7 cellular contexts compared by ENCODE assay signal in genomic region chr19:55676889-55677505, GRCh38. TPM values are rescaled to one million over a fixed set of nuclear protein-coding genes. Genes with fewer than 3 reads are reported as not detected.
DNase-seq lines count a peak whose midpoint lies in the region; ATAC-seq, FAIRE-seq and TF ChIP-seq lines count a peak whose summit lies in the region.

No MANE protein-coding gene starts in this region.

- no peak for TF ChIP-seq CTCF in GM12875 (IDR thresholded peaks at IDR 0.05; ENCODE audit: borderline replicate concordance, insufficient read depth, low read depth, low read length)
- TF ChIP-seq CTCF in PC-3 (conservative IDR thresholded peaks at IDR 0.05; ENCODE audit: low read depth, low read length), result no peak
- TF ChIP-seq CTCF in psoas muscle (IDR thresholded peaks at IDR 0.05), result no peak

- no peaks in the 10 kb centered on the region for H3K27me3 ChIP-seq in PC-3 (ENCODE audit: low read length)
- no peaks in the 10 kb centered on the region for H3K27me3 ChIP-seq in esophagus (ENCODE audit: control insufficient read depth in 1 of 2, insufficient read depth in 2 of 2, low read length in 2 of 2)
- H3K27me3 ChIP-seq in psoas muscle (ENCODE audit: insufficient read depth in 3 of 3, low read length in 2 of 3), result no peaks in the 10 kb centered on the region

- intact Hi-C loops in PC-3 (cut with micrococcal nuclease) (no loop called here), psoas muscle (cut with DNase I) (no loop called here)

- peaks cover 11% of the 10 kb centered on the region for H3F3A ChIP-seq in PC-3 (ENCODE audit: low read length, unreplicated experiment)

- POLR2A ChIA-PET in PC-3 (lab: Charles Lee; ENCODE audit: unreplicated experiment), result no interaction called here

- ATAC-seq in PC-3 (no peak), psoas muscle (no peak)

- peaks cover 39% of the 10 kb centered on the region for H4K20me1 ChIP-seq in PC-3 (ENCODE audit: low read length)

- H3K4me1 ChIP-seq in PC-3 (ENCODE audit: insufficient read depth, low read length) (peaks cover 35% of the 10 kb centered on the region), esophagus (ENCODE audit: control insufficient read depth in 2 of 2, insufficient read depth in 2 of 2, low read length in 1 of 2) (peaks cover 4 to 18% of the 10 kb centered on the region in 2 donors), psoas muscle (peaks cover 30% of the 10 kb centered on the region)

- CTCF ChIA-PET in PC-3 (lab: Charles Lee), result no interaction called here

- H3K9ac ChIP-seq in PC-3 (ENCODE audit: low read length), result peak overlapping the region; percentile 88; the same call in 1 of the 2 replicates

- H3K4me3 ChIP-seq in GM12875 (ENCODE audit: low read depth, low read length), result peak overlapping the region; percentile 94
- H3K4me3 ChIP-seq in PC-3 (ENCODE audit: low read length), result peak overlapping the region; percentile 85
- peak overlapping the region in 1 of 2 donors; percentile 97 for H3K4me3 ChIP-seq in esophagus (ENCODE audit: low read depth in 1 of 2, low read length in 2 of 2)
- peak overlapping the region; percentile 90 for H3K4me3 ChIP-seq in psoas muscle

- FAIRE-seq in frontal cortex (lab: Jason Lieb, UNC), result no peak

- no peak overlapping the region for H3K27ac ChIP-seq in PC-3 (ENCODE audit: low read length)
- peak overlapping the region; percentile 36 to 83 for H3K27ac ChIP-seq in esophagus (ENCODE audit: low read depth in 2 of 2, low read length in 1 of 2)
- H3K27ac ChIP-seq in psoas muscle, result peak overlapping the region; percentile 9

- H3K4me2 ChIP-seq in PC-3 (ENCODE audit: low read length), result peak overlapping the region; percentile 90

- H3K36me3 ChIP-seq in PC-3 (ENCODE audit: low read depth, low read length), result peaks cover 39% of the 10 kb centered on the region
- peaks cover 4 to 33% of the 10 kb centered on the region in 2 donors for H3K36me3 ChIP-seq in esophagus (ENCODE audit: control insufficient read depth in 2 of 2, insufficient read depth in 2 of 2, low read length in 1 of 2)
- peaks cover 6 to 62% of the 10 kb centered on the region in 2 donors for H3K36me3 ChIP-seq in psoas muscle (ENCODE audit: insufficient read depth in 1 of 2, low read depth in 1 of 2)

- H3K9me3 ChIP-seq in PC-3 (ENCODE audit: low read length), result no peaks in the 10 kb centered on the region
- no peaks in the 10 kb centered on the region for H3K9me3 ChIP-seq in esophagus (ENCODE audit: control insufficient read depth in 2 of 2, insufficient read depth in 1 of 2, low read depth in 1 of 2, low read length in 1 of 2)
- H3K9me3 ChIP-seq in psoas muscle, result no peaks in the 10 kb centered on the region

- no peaks in the 10 kb centered on the region for H3K9me2 ChIP-seq in PC-3 (replicated peaks; ENCODE audit: low read length)

- H3K79me2 ChIP-seq in PC-3 (ENCODE audit: low read length), result peaks cover 84% of the 10 kb centered on the region

- BruUV-seq in PC-3 (replicated peaks; lab: Mats Ljungman, UMichigan), result no TSS peak

- WGBS in esophagus, 2 donors, result 50 to 58% methylated on average over 7 of the region's 7 CpGs
- 74 to 78% (median 77%) methylated on average over 7 of the region's 7 CpGs for WGBS in psoas muscle, 3 donors

- H2AFZ ChIP-seq in PC-3 (ENCODE audit: low read length), result no peak overlapping the region

- DNase-seq in PC-3 (no peak), psoas muscle (no peak), iPS-NIHi11 (ENCODE audit: low spot score) (no peak), NCI-H2107 (lab: John Stamatoyannopoulos, UW) (no peak), frontal cortex (ENCODE audit: low spot score in 2 of 2) (no peak)

RNA-seq across cellular contexts. Expression of gene EPN1, which starts 2.0 kb away (rescaled TPM):
- total RNA-seq in PC-3 (2014; rRNA removed), result 203 and 240 TPM in 2 replicates
- polyA plus RNA-seq in esophagus, result 10 to 100 TPM; 79.1 to 83.0 TPM
- 100 to 1,000 TPM; 113 to 134 (median 125) TPM for total RNA-seq in psoas muscle
- polyA plus RNA-seq in psoas muscle, result 100 to 1,000 TPM; 117 to 211 (median 145) TPM
- 16.7 TPM for total RNA-seq in frontal cortex

RNA-seq across cellular contexts. Expression of gene U2AF2, which starts 22.2 kb away (rescaled TPM):
- 343 and 360 TPM in 2 replicates for total RNA-seq in PC-3 (2014; rRNA removed)
- 100 to 1,000 TPM; 110 to 120 TPM for polyA plus RNA-seq in esophagus
- total RNA-seq in psoas muscle, result 10 to 100 TPM; 58.8 to 85.2 (median 78.2) TPM
- 100 to 1,000 TPM in 1 of 3 donors, 10 to 100 TPM in 2; 54.1 to 116 (median 55.1) TPM for polyA plus RNA-seq in psoas muscle
- 70.1 TPM for total RNA-seq in frontal cortex

RNA-seq across cellular contexts. Expression of gene CCDC106, which starts 29.0 kb away (rescaled TPM):
- 36.0 and 41.4 TPM in 2 replicates for total RNA-seq in PC-3 (2014; rRNA removed)
- polyA plus RNA-seq in esophagus, result 1 to 10 TPM; 5.6 to 9.1 TPM
- total RNA-seq in psoas muscle, result 10 to 100 TPM in 2 of 4 donors, 1 to 10 TPM in 2; 8.0 to 12.0 (median 10.4) TPM
- polyA plus RNA-seq in psoas muscle, result 10 to 100 TPM in 2 of 3 donors, 1 to 10 TPM in 1; 4.4 to 11.8 (median 10.0) TPM
- 9.4 TPM for total RNA-seq in frontal cortex

RNA-seq across cellular contexts. Expression of gene ZNF581, which starts 33.5 kb away (rescaled TPM):
- total RNA-seq in PC-3 (2014; rRNA removed) (25.6 and 37.5 TPM in 2 replicates), psoas muscle (10 to 100 TPM; 10.2 to 14.5 (median 10.6) TPM), frontal cortex (6.5 TPM)
- polyA plus RNA-seq in esophagus (10 to 100 TPM; 10.3 to 16.6 TPM), psoas muscle (10 to 100 TPM; 14.6 to 18.6 (median 17.5) TPM)

RNA-seq across cellular contexts. Expression of gene ZNF580, which starts 36.2 kb away (rescaled TPM):
- total RNA-seq in PC-3 (2014; rRNA removed) (15.2 and 23.9 TPM in 2 replicates), psoas muscle (10 to 100 TPM; 10.3 to 21.1 (median 13.7) TPM), frontal cortex (2.4 TPM)
- polyA plus RNA-seq in esophagus (10 to 100 TPM; 12.8 to 14.2 TPM), psoas muscle (10 to 100 TPM in 1 of 3 donors, 1 to 10 TPM in 2; 5.9 to 13.5 (median 9.2) TPM)
